9 cellular contexts compared by ENCODE assay signal in the genomic region with DNA sequence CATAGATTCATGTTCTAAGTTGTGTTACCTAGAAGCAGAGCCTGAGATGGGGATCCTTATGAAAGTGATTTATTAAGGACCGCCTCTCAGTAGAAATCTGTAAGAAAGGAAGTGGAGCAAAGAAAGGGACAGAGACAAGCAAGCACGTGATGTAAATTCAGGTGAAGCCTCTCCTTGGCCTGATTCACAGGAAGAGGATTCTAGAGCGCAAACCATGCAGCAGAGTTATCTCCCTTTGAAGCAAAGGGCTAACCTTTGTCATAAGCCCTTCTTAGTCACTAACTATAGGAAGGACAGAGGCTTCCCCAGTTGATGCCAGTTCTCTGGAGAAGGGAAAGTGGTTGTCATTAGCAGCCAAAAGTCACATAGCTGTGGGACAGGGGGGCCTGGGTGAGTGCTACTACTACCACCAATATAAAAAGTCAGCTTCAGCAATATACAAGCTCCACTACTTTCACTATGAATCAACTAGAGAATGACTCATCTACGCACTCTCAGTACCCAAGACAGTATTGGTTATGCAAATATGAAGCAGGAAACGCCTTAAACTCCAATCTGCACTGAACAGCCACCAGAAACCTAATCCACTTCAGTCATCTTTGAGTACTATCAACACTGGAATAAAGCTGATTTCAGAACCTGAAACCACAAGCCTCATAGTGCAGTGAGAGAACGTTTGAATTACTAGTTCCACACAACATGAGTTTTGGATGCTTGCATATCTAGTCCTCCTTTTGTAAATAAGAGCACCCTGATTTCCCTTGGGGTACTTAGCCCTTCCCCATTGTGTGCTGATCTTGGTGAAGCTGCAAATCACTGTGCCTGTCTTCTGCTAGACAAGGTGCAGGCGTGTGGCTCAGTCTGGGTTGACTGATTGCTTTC.
DNase-seq lines count a peak whose midpoint lies in the region; ATAC-seq, FAIRE-seq and TF ChIP-seq lines count a peak whose summit lies in the region.
"Had no signal": no experiment of that assay in that cellular context is flagged by ENCODE, and none has a peak within 500 bp of the region (broad histone marks: within the 10 kb centered on the region; RNA-seq: fewer than 3 reads in every experiment).

No MANE protein-coding gene starts in this region.

- no peaks in the 10 kb centered on the region for H3K9me2 ChIP-seq in PC-3 (replicated peaks; ENCODE audit: low read length)

- DNase-seq in DMS79 (lab: John Stamatoyannopoulos, UW) (peak; percentile 8), PC-3 (peak; percentile 80), endothelial cell of umbilical vein (ENCODE audit: low read depth, low spot score) (peak; percentile 62), medulla oblongata (ENCODE audit: extremely low spot score) (no peak), C1 segment of cervical spinal cord (lab: John Stamatoyannopoulos, UW) (no peak)

- H3K4me1 ChIP-seq in PC-3 (ENCODE audit: insufficient read depth, low read length) (peaks cover 13% of the 10 kb centered on the region), endothelial cell of umbilical vein (ENCODE audit: control insufficient read depth, extremely low read depth, insufficient read depth, low read length) (peaks cover 7% of the 10 kb centered on the region)

- peak; percentile 70 for FAIRE-seq in endothelial cell of umbilical vein (lab: Jason Lieb, UNC)

- H3K4me3 Mint-ChIP-seq in stimulated activated memory B cell treated with anti-CD40 and anti-IgM and Interleukin-4, amounts not matched to agents 10 μg/mL and 1 μg/mL and 100 μg/mL, for 72 hours, result peak overlapping the region; percentile 61
- H3K4me3 Mint-ChIP-seq: T-helper 1 cell treated with Interleukin-12 subunit alpha and Interleukin-12 subunit beta and Interleukin-4 antibody, amounts not matched to agents 30 μg/mL and 1 μg/mL, for 36 hours had no signal

- H3K36me3 ChIP-seq in PC-3 (ENCODE audit: low read depth, low read length) (no peaks in the 10 kb centered on the region), endothelial cell of umbilical vein (ENCODE audit: control insufficient read depth in 2 of 2, extremely low read depth in 1 of 2, insufficient read depth in 2 of 2, low read length in 2 of 2) (no peaks in the 10 kb centered on the region)

- TF ChIP-seq CTCF in PC-3 (conservative IDR thresholded peaks at IDR 0.05; ENCODE audit: low read depth, low read length) (no peak), endothelial cell of umbilical vein (IDR thresholded peaks at IDR 0.05; ENCODE audit: extremely low read depth in 1 of 2, insufficient read depth in 1 of 2, low read depth in 1 of 2, low read length in 2 of 2) (no peak)

- H3K4me1 Mint-ChIP-seq in stimulated activated memory B cell treated with anti-CD40 and anti-IgM and Interleukin-4, amounts not matched to agents 10 μg/mL and 1 μg/mL and 100 μg/mL, for 72 hours, result peaks cover 36% of the 10 kb centered on the region

- H3K36me3 Mint-ChIP-seq in stimulated activated memory B cell treated with anti-CD40 and anti-IgM and Interleukin-4, amounts not matched to agents 10 μg/mL and 1 μg/mL and 100 μg/mL, for 72 hours, result no peaks in the 10 kb centered on the region

- POLR2A ChIA-PET in PC-3 (lab: Charles Lee; ENCODE audit: unreplicated experiment), result no interaction called here
- POLR2A ChIA-PET in endothelial cell of umbilical vein (lab: Charles Lee), result no interaction called here

- no peaks in the 10 kb centered on the region for H3K27me3 Mint-ChIP-seq in stimulated activated memory B cell treated with anti-CD40 and anti-IgM and Interleukin-4, amounts not matched to agents 10 μg/mL and 1 μg/mL and 100 μg/mL, for 72 hours

- H3K4me3 ChIP-seq in PC-3 (ENCODE audit: low read length) (no peak overlapping the region), endothelial cell of umbilical vein (replicated peaks in 1 of 3; ENCODE audit: insufficient read depth in 1 of 3, low read depth in 1 of 3, low read length in 3 of 3) (no peak overlapping the region)

- H3K79me2 ChIP-seq in PC-3 (ENCODE audit: low read length) (no peaks in the 10 kb centered on the region), endothelial cell of umbilical vein (ENCODE audit: control insufficient read depth, insufficient read depth, low read length) (no peaks in the 10 kb centered on the region)

- dilution Hi-C loops in endothelial cell of umbilical vein (cut with MboI; ENCODE audit: extremely low pct_ligation_motif_present, low sequenced_read_pairs), result no loop called here

- no peak overlapping the region for H2AFZ ChIP-seq in PC-3 (ENCODE audit: low read length)
- no peak overlapping the region for H2AFZ ChIP-seq in endothelial cell of umbilical vein (ENCODE audit: low read depth, low read length)

- CTCF ChIA-PET in PC-3 (lab: Charles Lee), result no interaction called here
- CTCF ChIA-PET in endothelial cell of umbilical vein (lab: Charles Lee), result interaction anchor here (1.0 kb wide), 1 partner anchor 9 kb away, joined by 3 read pairs; no protein-coding TSS in a partner anchor

- H3K9me3 Mint-ChIP-seq in stimulated activated memory B cell treated with anti-CD40 and anti-IgM and Interleukin-4, amounts not matched to agents 10 μg/mL and 1 μg/mL and 100 μg/mL, for 72 hours, result no peaks in the 10 kb centered on the region

- ATAC-seq in GM19328 (IDR thresholded peaks at IDR 0.05; ENCODE audit: unreplicated experiment) (peak; percentile 99), HG03139 (IDR thresholded peaks at IDR 0.05; ENCODE audit: unreplicated experiment) (peak; percentile 100), PC-3 (peak; percentile 100)
- peak; percentile 98 for ATAC-seq in stimulated activated memory B cell treated with anti-CD40 and anti-IgM and Interleukin-4, amounts not matched to agents 10 μg/mL and 1 μg/mL and 100 μg/mL, for 72 hours

- TF ChIP-seq POLR2A in endothelial cell of umbilical vein (IDR thresholded peaks at IDR 0.05; ENCODE audit: low read depth, low read length), result no peak

- H4K20me1 ChIP-seq in PC-3 (ENCODE audit: low read length) (no peaks in the 10 kb centered on the region), endothelial cell of umbilical vein (replicated peaks; ENCODE audit: control insufficient read depth, extremely low read depth, insufficient read depth, low read length) (no peaks in the 10 kb centered on the region)

- H3K9me3 ChIP-seq in PC-3 (ENCODE audit: low read length) (no peaks in the 10 kb centered on the region), endothelial cell of umbilical vein (replicated peaks; ENCODE audit: control insufficient read depth, insufficient read depth, low read length) (no peaks in the 10 kb centered on the region)

- H3K27ac Mint-ChIP-seq in stimulated activated memory B cell treated with anti-CD40 and anti-IgM and Interleukin-4, amounts not matched to agents 10 μg/mL and 1 μg/mL and 100 μg/mL, for 72 hours, result peak overlapping the region; percentile 83
- H3K27ac Mint-ChIP-seq: T-helper 1 cell treated with Interleukin-12 subunit alpha and Interleukin-12 subunit beta and Interleukin-4 antibody, amounts not matched to agents 30 μg/mL and 1 μg/mL, for 36 hours had no signal

- no peaks in the 10 kb centered on the region for H3F3A ChIP-seq in PC-3 (ENCODE audit: low read length, unreplicated experiment)

- intact Hi-C loops in PC-3 (cut with micrococcal nuclease), result no loop called here
- intact Hi-C loops in endothelial cell of umbilical vein (cut with micrococcal nuclease), result no loop called here

- H3K4me2 ChIP-seq in PC-3 (ENCODE audit: low read length) (peak overlapping the region; percentile 38), endothelial cell of umbilical vein (ENCODE audit: insufficient read depth, low read length) (no peak overlapping the region)

- H3K9ac ChIP-seq in PC-3 (ENCODE audit: low read length) (no peak overlapping the region), endothelial cell of umbilical vein (replicated peaks; ENCODE audit: extremely low read depth, insufficient read depth, low read length) (no peak overlapping the region)

- no peaks in the 10 kb centered on the region for H3K9me1 ChIP-seq in endothelial cell of umbilical vein (replicated peaks; ENCODE audit: control insufficient read depth, extremely low read depth, insufficient read depth, low read length)

- H3K27ac ChIP-seq in PC-3 (ENCODE audit: low read length) (peak overlapping the region; percentile 51), endothelial cell of umbilical vein (ENCODE audit: insufficient read depth, low read depth, low read length) (no peak overlapping the region)

- no TSS peak for BruUV-seq in PC-3 (replicated peaks; lab: Mats Ljungman, UMichigan)
- BruUV-seq in endothelial cell of umbilical vein (replicated peaks; lab: Mats Ljungman, UMichigan), result no TSS peak

- no peaks in the 10 kb centered on the region for H3K27me3 ChIP-seq in PC-3 (ENCODE audit: low read length)
- H3K27me3 ChIP-seq in endothelial cell of umbilical vein (ENCODE audit: control insufficient read depth in 2 of 2, insufficient read depth in 2 of 2, low read length in 2 of 2), result no peaks in the 10 kb centered on the region

TF ChIP-seq in endothelial cell of umbilical vein, 7 proteins besides CTCF, POLR2A, EP300 and RAD21:
- TF ChIP-seq JUN (IDR thresholded peaks at IDR 0.05; ENCODE audit: borderline replicate concordance, insufficient read depth, insufficient read length, low read depth), result peak; percentile 55
- peak; percentile 82 for TF ChIP-seq FOS (IDR thresholded peaks at IDR 0.05; ENCODE audit: borderline replicate concordance, insufficient read depth, low read length)
- TF ChIP-seq, protein P1, sequence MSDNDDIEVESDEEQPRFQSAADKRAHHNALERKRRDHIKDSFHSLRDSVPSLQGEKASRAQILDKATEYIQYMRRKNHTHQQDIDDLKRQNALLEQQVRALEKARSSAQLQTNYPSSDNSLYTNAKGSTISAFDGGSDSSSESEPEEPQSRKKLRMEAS (IDR thresholded peaks at IDR 0.05; ENCODE audit: insufficient read depth, insufficient read length), result no peak

Comparison
In these comparisons a context has a peak if more than half of its experiments do, and no peak if none do; other contexts are left out.
1. DNase-seq: peak in DMS79 (single experiment), PC-3 (single experiment) and endothelial cell of umbilical vein (single experiment); none in medulla oblongata (single experiment) and C1 segment of cervical spinal cord (0 of 14).
2. Peak in every context shown above with its lines, with median percentiles within 50 percentile points of each other: ATAC-seq.